13 cellular contexts compared by ENCODE assay signal in genomic region chr2:6914829-6915228, GRCh38. TPM values are rescaled to one million over a fixed set of nuclear protein-coding genes. Genes with fewer than 3 reads are reported as not detected.
DNase-seq lines count a peak whose midpoint lies in the region; ATAC-seq, FAIRE-seq and TF ChIP-seq lines count a peak whose summit lies in the region.
"Had no signal": no experiment of that assay in that cellular context is flagged by ENCODE, and none has a peak within 500 bp of the region (broad histone marks: within the 10 kb centered on the region; RNA-seq: fewer than 3 reads in every experiment).

No MANE protein-coding gene starts in this region.

- peaks cover 6 to 7% of the 10 kb centered on the region in 2 donors for H3K27me3 Mint-ChIP-seq in natural killer cell (ENCODE audit: low read depth in 2 of 2)
- H3K27me3 Mint-ChIP-seq in osteocyte (ENCODE audit: unreplicated experiment) = peaks cover 4% of the 10 kb centered on the region

- no TSS peak for BruUV-seq in mammary epithelial cell (replicated peaks; lab: Mats Ljungman, UMichigan)

- no peak overlapping the region for H3K9ac ChIP-seq in mammary epithelial cell (ENCODE audit: insufficient read depth, low read length)

- dilution Hi-C loops in mammary epithelial cell (cut with HindIII; ENCODE audit: low sequenced_read_pairs) = no loop called here

- H3K27ac ChIP-seq in mammary epithelial cell (ENCODE audit: insufficient read depth, low read depth, low read length) = no peak overlapping the region
- H3K27ac ChIP-seq: breast epithelium, thoracic aorta had no signal

- H3K27me3 ChIP-seq in mammary epithelial cell (ENCODE audit: insufficient read depth, low read length) = no peaks in the 10 kb centered on the region
- H3K27me3 ChIP-seq: breast epithelium had no signal

- TF ChIP-seq CTCF in mammary epithelial cell (conservative IDR thresholded peaks at IDR 0.05 in 1 of 2, IDR thresholded peaks at IDR 0.05 in 1 of 2; ENCODE audit: extremely low read depth in 1 of 2, insufficient read depth in 1 of 2, low read depth in 1 of 2, low read length in 2 of 2) (no peak), natural killer cell (IDR thresholded peaks at IDR 0.05) (no peak), osteocyte (IDR thresholded peaks at IDR 0.05) (no peak)

- peaks cover 6% of the 10 kb centered on the region for H3K4me1 ChIP-seq in mammary epithelial cell (ENCODE audit: insufficient read depth, low read length)
- H3K4me1 ChIP-seq: breast epithelium had no signal

- no peak for ATAC-seq in natural killer cell
- no peak for ATAC-seq in GM18505 (IDR thresholded peaks at IDR 0.05; ENCODE audit: unreplicated experiment)
- ATAC-seq in activated CD4-positive, CD25-positive, alpha-beta regulatory T cell treated with anti-CD3 and anti-CD28 coated beads, Interleukin-2, amount 50 U/mL, for 24 hours = no peak

- DNase-seq in H54 (ENCODE audit: insufficient read length, low spot score) = peak; percentile 60
- DNase-seq in RPMI7951 (ENCODE audit: low read depth) = peak; percentile 73
- DNase-seq in mammary epithelial cell = peak; percentile 61
- DNase-seq in natural killer cell = no peak
- DNase-seq in cardiac septum (ENCODE audit: low spot score) = no peak
- no peak for DNase-seq in osteocyte (ENCODE audit: extremely low spot score, unreplicated experiment)
- DNase-seq: Karpas-422, NCI-H774 had no signal

- WGBS in mammary epithelial cell (ENCODE audit: low coverage, missing lambda C conversion rate) = 48% methylated on average over 2 of the region's 3 CpGs

- FAIRE-seq in H54 (lab: Jason Lieb, UNC) = peak; percentile 80
- FAIRE-seq: G401.6 had no signal

- CTCF ChIA-PET in mammary epithelial cell (lab: Charles Lee; ENCODE audit: low non-redundant PET) = no interaction called here

- in situ Hi-C loops in mammary epithelial cell (cut with MboI; ENCODE audit: low sequenced_read_pairs in 2 of 2) = no loop called here

- no peaks in the 10 kb centered on the region for H4K20me1 ChIP-seq in mammary epithelial cell (ENCODE audit: insufficient read depth, low read length)

- H3K9me3 Mint-ChIP-seq in natural killer cell (no peaks in the 10 kb centered on the region), osteocyte (ENCODE audit: unreplicated experiment) (no peaks in the 10 kb centered on the region)

- peaks cover 44 to 67% of the 10 kb centered on the region in 2 donors for H3K4me1 Mint-ChIP-seq in natural killer cell
- H3K4me1 Mint-ChIP-seq in osteocyte (ENCODE audit: unreplicated experiment) = peaks cover 10% of the 10 kb centered on the region

- no peaks in the 10 kb centered on the region for H3K36me3 Mint-ChIP-seq in natural killer cell
- no peaks in the 10 kb centered on the region for H3K36me3 Mint-ChIP-seq in osteocyte (ENCODE audit: unreplicated experiment)

- H3K4me3 Mint-ChIP-seq in natural killer cell = peak overlapping the region; percentile 14
- no peak overlapping the region for H3K4me3 Mint-ChIP-seq in osteocyte (ENCODE audit: unreplicated experiment)

- no peaks in the 10 kb centered on the region for H3K9me3 ChIP-seq in mammary epithelial cell (replicated peaks; ENCODE audit: insufficient read depth, low read length)
- H3K9me3 ChIP-seq: breast epithelium, thoracic aorta had no signal

- no peak overlapping the region for H3K4me2 ChIP-seq in mammary epithelial cell (ENCODE audit: insufficient read depth, low read depth, low read length)

- TF ChIP-seq POLR2A in H54 (IDR thresholded peaks at IDR 0.05; ENCODE audit: low read depth, low read length) (no peak), GM18505 (IDR thresholded peaks at IDR 0.05; ENCODE audit: borderline replicate concordance, extremely low read depth, insufficient read depth, insufficient read length) (no peak)

- H3K27ac Mint-ChIP-seq in natural killer cell = no peak overlapping the region
- H3K27ac Mint-ChIP-seq in osteocyte (ENCODE audit: unreplicated experiment) = no peak overlapping the region

- H3K79me2 ChIP-seq in mammary epithelial cell (ENCODE audit: insufficient read depth, low read length) = no peaks in the 10 kb centered on the region

- H2AFZ ChIP-seq in mammary epithelial cell (ENCODE audit: low read depth, low read length) = no peak overlapping the region

- intact Hi-C loops in mammary epithelial cell (cut with micrococcal nuclease) (no loop called here), natural killer cell (cut with micrococcal nuclease) (loop anchor here (5.0 kb wide), 1 partner anchor 82 kb away; no protein-coding TSS in a partner anchor), cardiac septum (cut with DNase I) (loop anchor here (5.0 kb wide), 2 partner anchors 92 to 112 kb away; no protein-coding TSS in a partner anchor)

- H3K4me3 ChIP-seq in mammary epithelial cell (replicated peaks in 1 of 3; ENCODE audit: insufficient read depth in 1 of 3, low read depth in 2 of 3, low read length in 3 of 3) = no peak overlapping the region
- H3K4me3 ChIP-seq: breast epithelium, thoracic aorta had no signal

- H3K36me3 ChIP-seq in mammary epithelial cell (ENCODE audit: insufficient read depth, low read length) = no peaks in the 10 kb centered on the region
- H3K36me3 ChIP-seq: breast epithelium, thoracic aorta had no signal

RNA-seq across cellular contexts. Expression of gene RNF144A, which starts 2.4 kb away (rescaled TPM):
- 9.5 and 12.4 TPM in 2 replicates for total RNA-seq in RPMI7951 (2014; rRNA removed; shearing (Covaris generic))
- total RNA-seq in mammary epithelial cell (1 to 10 TPM; 1.4 to 1.7 TPM), natural killer cell (10 to 100 TPM; 17.3 to 36.7 (median 19.0) TPM), cardiac septum (11.7 TPM), osteocyte (9.0 and 9.6 TPM in 2 replicates)
- polyA plus RNA-seq in mammary epithelial cell = 1.6 TPM
- polyA minus RNA-seq in mammary epithelial cell = 2.6 TPM

RNA-seq across cellular contexts. Expression of gene RSAD2, which starts 37.3 kb away (rescaled TPM):
- total RNA-seq in RPMI7951 (2014; rRNA removed; shearing (Covaris generic)) = 1.3 and 3.6 TPM in 2 replicates
- total RNA-seq in mammary epithelial cell (under 1 TPM; under 0.01 to 0.21 TPM), natural killer cell (10 to 100 TPM in 1 of 3 donors, 1 to 10 TPM in 2; 7.9 to 12.0 (median 9.4) TPM), cardiac septum (4.6 TPM), osteocyte (not detected in 2 replicates)
- 0.02 TPM for polyA plus RNA-seq in mammary epithelial cell
- polyA minus RNA-seq in mammary epithelial cell = not detected

RNA-seq across cellular contexts. Expression of gene CMPK2, which starts 49.1 kb away (rescaled TPM):
- 3.7 and 4.4 TPM in 2 replicates for total RNA-seq in RPMI7951 (2014; rRNA removed; shearing (Covaris generic))
- under 1 TPM; 0.26 to 0.50 TPM for total RNA-seq in mammary epithelial cell
- polyA plus RNA-seq in mammary epithelial cell = 0.12 TPM
- not detected for polyA minus RNA-seq in mammary epithelial cell
- total RNA-seq in natural killer cell = 10 to 100 TPM in 1 of 3 donors, 1 to 10 TPM in 2; 5.8 to 11.4 (median 8.6) TPM
- total RNA-seq in cardiac septum = 5.5 TPM
- 0.24 and 1.1 TPM in 2 replicates for total RNA-seq in osteocyte

Comparison
In these comparisons a context has a peak if more than half of its experiments do, and no peak if none do; other contexts are left out.
1. DNase-seq: peak in H54 (single experiment), RPMI7951 (single experiment) and mammary epithelial cell (single experiment); none in natural killer cell (single experiment), cardiac septum (single experiment) and osteocyte (single experiment).